17 cellular contexts compared by ENCODE assay signal in genomic region chr10:34507217-34507616, GRCh38.
A peak's percentile ranks its signal among the peaks of the same experiment; 100 is the strongest.
DNase-seq lines count a peak whose midpoint lies in the region; TF ChIP-seq lines count a peak whose summit lies in the region.
"Had no signal": no experiment of that assay in that cellular context is flagged by ENCODE, and none has a peak within 500 bp of the region (broad histone marks: within the 10 kb centered on the region; RNA-seq: fewer than 3 reads in every experiment).

No MANE protein-coding gene starts in this region.

- peaks cover 2% of the 10 kb centered on the region in 3 donors for H3K27me3 Mint-ChIP-seq in CD14-positive monocyte (ENCODE audit: low read depth in 3 of 3)
- H3K27me3 Mint-ChIP-seq: naive B cell had no signal

- H3K9me3 ChIP-seq in testis, result no peaks in the 10 kb centered on the region

- no peaks in the 10 kb centered on the region for H3K4me1 ChIP-seq in testis

- TF ChIP-seq CTCF in CD14-positive monocyte (IDR thresholded peaks at IDR 0.05) (no peak), testis (IDR thresholded peaks at IDR 0.05) (no peak)

- WGBS in testis, 2 donors, result 53 to 90% methylated on average over 3 of the region's 3 CpGs

- intact Hi-C loops in CD14-positive monocyte (cut with micrococcal nuclease), result no loop called here
- intact Hi-C loops in testis (cut with DNase I; ENCODE audit: low total_unique reads), result no loop called here

- H3K27ac ChIP-seq in testis, result no peak overlapping the region
- H3K27ac ChIP-seq: KMS-11 had no signal

- no peaks in the 10 kb centered on the region for H3K4me1 Mint-ChIP-seq in CD14-positive monocyte
- H3K4me1 Mint-ChIP-seq: central memory CD8-positive, alpha-beta T cell; naive B cell had no signal

- H3K27me3 ChIP-seq in testis, result no peaks in the 10 kb centered on the region

- DNase-seq in DMS153 treated with DMSO at 0.1 percent for 48 hours (lab: John Stamatoyannopoulos, UW; ENCODE audit: unreplicated experiment), result peak; percentile 17
- peak; percentile 95 for DNase-seq in NCI-H1105 treated with DMSO at 0.1 percent for 48 hours (lab: John Stamatoyannopoulos, UW)
- DNase-seq in NCI-H345 (lab: John Stamatoyannopoulos, UW), result peak; percentile 28
- peak; percentile 21 for DNase-seq in left kidney (ENCODE audit: low read depth, low spot score)
- DNase-seq in CD14-positive monocyte (ENCODE audit: low spot score), result no peak
- no peak for DNase-seq in medulla oblongata (ENCODE audit: extremely low spot score)
- DNase-seq in stimulated activated CD4-positive, alpha-beta T cell treated with anti-CD3 and anti-CD28 coated beads, Interleukin-12 subunit alpha, Interleukin-12 subunit beta, amount 100 ng/mL, for 4 hours, result no peak
- DNase-seq in testis, result no peak
- DNase-seq: activated CD4-positive, alpha-beta T cell treated with anti-CD3 and anti-CD28 coated beads for 36 hours; activated effector memory CD4-positive, alpha-beta T cell treated with anti-CD3 and anti-CD28 coated beads, Interleukin-2, amount 50 U/mL, for 16 hours; GF-D8; naive B cell; stimulated activated CD8-positive, alpha-beta memory T cell treated with anti-CD3 and anti-CD28 coated beads, Interleukin-4, amount 100 ng/mL, for 48 hours had no signal

- H3K4me3 ChIP-seq in testis, result no peak overlapping the region
- H3K4me3 ChIP-seq: GM12878, smooth muscle cell had no signal

- H3K36me3 Mint-ChIP-seq in CD14-positive monocyte, result no peaks in the 10 kb centered on the region
- H3K36me3 Mint-ChIP-seq: naive B cell had no signal

- peaks cover 0 to 1% (median 0%) of the 10 kb centered on the region in 7 donors for H3K9me3 Mint-ChIP-seq in CD14-positive monocyte

- H3K36me3 ChIP-seq in testis (ENCODE audit: low read depth, missing control alignments), result no peaks in the 10 kb centered on the region

- no peak overlapping the region for H3K4me3 Mint-ChIP-seq in CD14-positive monocyte
- H3K4me3 Mint-ChIP-seq: activated CD4-positive, alpha-beta T cell treated with anti-CD3 and anti-CD28 coated beads for 36 hours; central memory CD8-positive, alpha-beta T cell; naive B cell had no signal

- no peak for TF ChIP-seq POLR2A in testis (IDR thresholded peaks at IDR 0.05)

- no peak overlapping the region for H3K27ac Mint-ChIP-seq in CD14-positive monocyte
- H3K27ac Mint-ChIP-seq: activated CD4-positive, alpha-beta T cell treated with anti-CD3 and anti-CD28 coated beads for 36 hours; naive B cell had no signal

Comparison
In these comparisons a context has a peak if more than half of its experiments do, and no peak if none do; other contexts are left out.
1. DNase-seq: peak in DMS153 treated with DMSO at 0.1 percent for 48 hours (single experiment), NCI-H1105 treated with DMSO at 0.1 percent for 48 hours (single experiment), NCI-H345 (single experiment) and left kidney (single experiment); none in CD14-positive monocyte (single experiment), medulla oblongata (single experiment), stimulated activated CD4-positive, alpha-beta T cell treated with anti-CD3 and anti-CD28 coated beads, Interleukin-12 subunit alpha, Interleukin-12 subunit beta, amount 100 ng/mL, for 4 hours (single experiment) and testis (single experiment).